9 cellular contexts compared by ENCODE assay signal in the genomic region with DNA sequence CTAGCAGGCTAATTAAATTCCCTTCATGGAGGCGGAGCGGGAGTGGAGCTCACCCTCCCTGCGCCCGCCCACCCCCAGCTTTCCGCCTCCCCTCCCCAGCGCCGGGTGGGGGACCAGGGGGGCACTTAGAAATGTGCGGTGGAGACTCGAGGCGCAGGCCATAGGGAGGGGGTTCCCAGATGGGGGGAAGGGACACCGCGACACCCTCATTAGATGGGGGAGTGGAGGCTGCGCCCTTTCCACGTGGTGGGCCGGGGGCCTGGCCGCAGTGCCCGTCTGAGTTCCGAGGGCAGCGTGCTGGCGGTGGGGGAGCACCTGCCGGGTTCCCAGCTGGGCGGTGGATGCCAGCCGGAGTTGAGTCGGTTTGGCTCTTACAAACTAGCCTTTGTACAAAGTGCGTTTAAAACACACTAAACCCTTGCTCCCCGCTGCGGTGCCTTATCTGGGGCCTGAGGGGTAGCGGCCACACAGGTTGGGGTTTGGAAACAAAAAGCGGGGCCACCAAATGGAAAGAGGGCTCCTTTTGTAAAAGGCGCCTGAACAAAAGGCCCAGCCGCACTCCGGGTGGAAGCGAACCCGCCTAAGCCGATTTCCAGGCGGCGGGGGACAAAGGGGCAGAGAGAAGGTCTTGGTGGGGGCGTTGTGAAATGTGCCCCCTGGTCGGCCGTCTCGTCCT. TPM values are rescaled to one million over a fixed set of nuclear protein-coding genes. Genes with fewer than 3 reads are reported as not detected.
DNase-seq lines count a peak whose midpoint lies in the region; ATAC-seq and TF ChIP-seq lines count a peak whose summit lies in the region.
"Had no signal": no experiment of that assay in that cellular context is flagged by ENCODE, and none has a peak within 500 bp of the region (broad histone marks: within the 10 kb centered on the region; RNA-seq: fewer than 3 reads in every experiment).

No MANE protein-coding gene starts in this region.

- H3K9ac ChIP-seq in ES-I3 (ENCODE audit: low read depth, low read length) (peak overlapping the region; percentile 42), NT2/D1 (ENCODE audit: insufficient read length, low read depth) (peak overlapping the region; percentile 90)

- H3K4me1 Mint-ChIP-seq in endothelial cell (ENCODE audit: unreplicated experiment): peaks cover 6% of the 10 kb centered on the region

- no peak overlapping the region for H3K4me3 Mint-ChIP-seq in endothelial cell (ENCODE audit: unreplicated experiment)

- H3K9me3 Mint-ChIP-seq in endothelial cell (ENCODE audit: unreplicated experiment): no peaks in the 10 kb centered on the region

- no peaks in the 10 kb centered on the region for H3K9me3 ChIP-seq in ES-I3 (ENCODE audit: control insufficient read depth, insufficient read depth, low read length)
- H3K9me3 ChIP-seq in NT2/D1 (ENCODE audit: insufficient read depth, low read length): no peaks in the 10 kb centered on the region
- H3K9me3 ChIP-seq in prostate gland: no peaks in the 10 kb centered on the region

- H3K27me3 Mint-ChIP-seq in endothelial cell (ENCODE audit: unreplicated experiment): peaks cover 8% of the 10 kb centered on the region

- no peak for TF ChIP-seq CTCF in prostate gland (IDR thresholded peaks at IDR 0.05)
- no peak for TF ChIP-seq CTCF in endothelial cell (IDR thresholded peaks at IDR 0.05; ENCODE audit: unreplicated experiment)

- no peak overlapping the region for H3K27ac Mint-ChIP-seq in endothelial cell (ENCODE audit: unreplicated experiment)

- H3K36me3 ChIP-seq in ES-I3 (ENCODE audit: insufficient read depth, low read length) (peaks cover 3% of the 10 kb centered on the region; the same call in 1 of the 2 replicates), NT2/D1 (ENCODE audit: insufficient read depth, insufficient read length, low read length) (peaks cover 23% of the 10 kb centered on the region), prostate gland (no peaks in the 10 kb centered on the region)

- H3K27ac ChIP-seq in epithelial cell of prostate: peak overlapping the region; percentile 95
- peak overlapping the region; percentile 95 for H3K27ac ChIP-seq in prostate gland

- no peak for ATAC-seq in GM21515 (IDR thresholded peaks at IDR 0.05; ENCODE audit: unreplicated experiment)

- 57% methylated on average over 36 of the region's 41 CpGs for WGBS in prostate gland

- H3K4me1 ChIP-seq in ES-I3 (ENCODE audit: insufficient read depth, low read length): peaks cover 17% of the 10 kb centered on the region; the same call in 1 of the 2 replicates
- H3K4me1 ChIP-seq in NT2/D1 (ENCODE audit: insufficient read depth, insufficient read length): peaks cover 41% of the 10 kb centered on the region
- H3K4me1 ChIP-seq in prostate gland (replicated peaks): peaks cover 38% of the 10 kb centered on the region

- H3K4me3 ChIP-seq in NT2/D1 (ENCODE audit: insufficient read length, low read depth): peak overlapping the region; percentile 61
- H3K4me3 ChIP-seq in prostate gland: peak overlapping the region; percentile 58 to 68

- DNase-seq in NT2/D1 (ENCODE audit: low read depth, low spot score): no peak
- DNase-seq in epithelial cell of prostate (ENCODE audit: low read depth, low spot score): no peak
- no peak for DNase-seq in prostate gland (ENCODE audit: low spot score)
- DNase-seq in endothelial cell (ENCODE audit: low spot score): no peak
- DNase-seq in stimulated activated CD4-positive, alpha-beta T cell treated with anti-CD3 and anti-CD28 coated beads, Interleukin-4, amount 100 ng/mL, for 4 hours: no peak
- no peak for DNase-seq in NCI-H187 (lab: John Stamatoyannopoulos, UW)
- DNase-seq: cortex of kidney had no signal

- no peaks in the 10 kb centered on the region for H3K36me3 Mint-ChIP-seq in endothelial cell (ENCODE audit: low read depth, unreplicated experiment)

- H3K27me3 ChIP-seq in NT2/D1 (ENCODE audit: insufficient read depth, insufficient read length): peaks cover 7% of the 10 kb centered on the region
- no peaks in the 10 kb centered on the region for H3K27me3 ChIP-seq in prostate gland (replicated peaks; ENCODE audit: insufficient read depth)

- intact Hi-C loops in prostate gland (cut with DNase I): loop anchor here (5.0 to 10.0 kb wide), 5 partner anchors 57 to 337 kb away; no protein-coding TSS in a partner anchor

- TF ChIP-seq POLR2A in prostate gland (IDR thresholded peaks at IDR 0.05): no peak

RNA-seq across cellular contexts. Expression of a gene that starts 1.4 kb away (rescaled TPM):
- total RNA-seq in prostate gland (100 to 1,000 TPM in 1 of 2 donors, 10 to 100 TPM in 1; 41.4 to 146 TPM), endothelial cell (ENCODE audit: unreplicated experiment) (23.9 TPM)
